In genomic region chr6:109693128-109693527, GRCh38 we compare ENCODE assay signal across 18 cellular contexts. TPM values are rescaled to one million over a fixed set of nuclear protein-coding genes. Genes with fewer than 3 reads are reported as not detected.
DNase-seq lines count a peak whose midpoint lies in the region; ATAC-seq, FAIRE-seq and TF ChIP-seq lines count a peak whose summit lies in the region.
"Had no signal": no experiment of that assay in that cellular context is flagged by ENCODE, and none has a peak within 500 bp of the region (broad histone marks: within the 10 kb centered on the region; RNA-seq: fewer than 3 reads in every experiment).

No MANE protein-coding gene starts in this region.

- TF ChIP-seq CTCF in GM12878 (IDR thresholded peaks at IDR 0.05 in 2 of 3, conservative IDR thresholded peaks at IDR 0.05 in 1 of 3; ENCODE audit: control insufficient read depth in 2 of 3, extremely low read depth in 1 of 3, insufficient read depth in 1 of 3, low read depth in 3 of 3, low read length in 3 of 3) (no peak), Caco-2 (IDR thresholded peaks at IDR 0.05; ENCODE audit: insufficient read depth in 1 of 2, low read depth in 1 of 2, low read length in 1 of 2, severe bottlenecking in 1 of 2, unreplicated experiment in 1 of 2) (no peak), foreskin fibroblast (IDR thresholded peaks at IDR 0.05; ENCODE audit: low read depth, low read length) (no peak)

- POLR2A ChIA-PET in GM12878 (lab: Charles Lee), result interaction anchor here (1.9 kb wide), 1 partner anchor 201 kb away, joined by 10 read pairs; no protein-coding TSS in a partner anchor
- POLR2A ChIA-PET in Caco-2 (lab: Charles Lee), result no interaction called here

- no peak overlapping the region; the same call in 1 of the 2 replicates for H2AFZ ChIP-seq in GM12878 (ENCODE audit: control insufficient read depth, low read depth, low read length)
- H2AFZ ChIP-seq: parathyroid adenoma had no signal

- H3K4me1 Mint-ChIP-seq in Caco-2 (ENCODE audit: low read depth, unreplicated experiment), result no peaks in the 10 kb centered on the region

- peak; percentile 71 for FAIRE-seq in GM12891 (lab: Jason Lieb, UNC)
- FAIRE-seq in GM12878 (lab: Jason Lieb, UNC), result peak; percentile 64

- RAD21 ChIA-PET in GM12878 (lab: Charles Lee; ENCODE audit: unreplicated experiment), result interaction anchor here (0.7 to 1.8 kb wide), 5 partner anchors 10 to 346 kb away, joined by 3 to 13 read pairs (median 5); partner anchors contain the start of gene CD164

- in situ Hi-C loops in GM12878 (cut with MboI), result loop anchor here (10.0 kb wide), 1 partner anchor 168 kb away; no protein-coding TSS in a partner anchor

- CTCF ChIA-PET in GM12878 (lab: Yijun Ruan, JAX) (interaction anchor here (0.6 to 5.1 kb wide), 6 partner anchors 9 to 661 kb away, joined by 3 to 41 read pairs (median 6); no protein-coding TSS in a partner anchor), Caco-2 (lab: Charles Lee) (no interaction called here)

- peak; percentile 31 for ATAC-seq in GM21390 (IDR thresholded peaks at IDR 0.05; ENCODE audit: unreplicated experiment)
- peak; percentile 26 for ATAC-seq in HG03442 (IDR thresholded peaks at IDR 0.05; ENCODE audit: unreplicated experiment)
- peak; percentile 48 for ATAC-seq in GM12878
- no peak for ATAC-seq in left cardiac atrium
- ATAC-seq: foreskin keratinocyte, left lung had no signal

- no peak overlapping the region; the same call in 1 of the 2 replicates for H3K9ac ChIP-seq in GM12878 (ENCODE audit: control insufficient read depth, insufficient read depth, low read length)
- H3K9ac ChIP-seq: parathyroid adenoma had no signal

- no peak for DNase-seq in GM12891 (ENCODE audit: insufficient read length, low spot score)
- DNase-seq in GM12878 (ENCODE audit: low read depth, low spot score), result no peak
- no peak for DNase-seq in Caco-2
- DNase-seq in central memory CD4-positive, alpha-beta T cell, result no peak
- no peak for DNase-seq in foreskin fibroblast
- DNase-seq in left cardiac atrium, result no peak
- DNase-seq: activated CD4-positive, alpha-beta T cell treated with anti-CD3 and anti-CD28 coated beads, Interleukin-2, amount 50 U/mL, for 4 hours; CD4-positive, alpha-beta memory T cell; colonic mucosa; foreskin keratinocyte; IMR-90; left lung; NCI-H345; stimulated activated CD4-positive, alpha-beta T cell treated with anti-CD3 and anti-CD28 coated beads, Interleukin-4, amount 100 ng/mL, for 4 hours had no signal

- no peaks in the 10 kb centered on the region for H3K36me3 ChIP-seq in GM12878 (ENCODE audit: control insufficient read depth in 2 of 2, insufficient read depth in 2 of 2, low read length in 1 of 2)
- no peaks in the 10 kb centered on the region for H3K36me3 ChIP-seq in Caco-2 (ENCODE audit: control insufficient read depth, insufficient read depth, low read length)
- H3K36me3 ChIP-seq: colonic mucosa, left lung had no signal

- BruUV-seq in GM12878 (replicated peaks; lab: Mats Ljungman, UMichigan) (no TSS peak), Caco-2 (replicated peaks; lab: Mats Ljungman, UMichigan) (no TSS peak)

- TF ChIP-seq EP300 in GM12878 (IDR thresholded peaks at IDR 0.05; ENCODE audit: borderline replicate concordance in 1 of 2, control insufficient read depth in 1 of 2, low read depth in 2 of 2, low read length in 2 of 2), result 0 out of 4 replicates have a peak, but pooled peaks of 1 of the 2 experiments have one; percentile 37

- H3K4me2 ChIP-seq in GM12878 (ENCODE audit: control insufficient read depth, insufficient read depth), result peak overlapping the region; percentile 64

- H3K4me3 ChIP-seq in GM12878 (peak overlapping the region; percentile 91; the same call in 1 of the 2 replicates), Caco-2 (ENCODE audit: low read depth, low read length) (no peak overlapping the region), foreskin fibroblast (ENCODE audit: low read depth in 1 of 2, low read length in 2 of 2) (no peak overlapping the region)
- H3K4me3 ChIP-seq: colonic mucosa, left lung had no signal

- no peak overlapping the region for H3K4me3 Mint-ChIP-seq in Caco-2 (ENCODE audit: unreplicated experiment)

- H3K27ac Mint-ChIP-seq in Caco-2 (ENCODE audit: unreplicated experiment), result no peak overlapping the region
- H3K27ac Mint-ChIP-seq: activated naive CD8-positive, alpha-beta T cell had no signal

- H3K27me3 ChIP-seq in GM12878 (replicated peaks in 1 of 2; ENCODE audit: control insufficient read depth in 2 of 2, insufficient read depth in 2 of 2, low read length in 1 of 2), result no peaks in the 10 kb centered on the region
- no peaks in the 10 kb centered on the region for H3K27me3 ChIP-seq in Caco-2 (replicated peaks; ENCODE audit: control insufficient read depth, insufficient read depth, low read length)
- H3K27me3 ChIP-seq: colonic mucosa, left lung had no signal

- H3K36me3 Mint-ChIP-seq in Caco-2 (ENCODE audit: insufficient read depth, unreplicated experiment), result no peaks in the 10 kb centered on the region

- no peaks in the 10 kb centered on the region for H3K9me3 Mint-ChIP-seq in Caco-2 (ENCODE audit: unreplicated experiment)
- H3K9me3 Mint-ChIP-seq: CD4-positive, alpha-beta memory T cell had no signal

- H3K4me1 ChIP-seq in GM12878 (ENCODE audit: control insufficient read depth, insufficient read depth, low read length) (peaks cover 5% of the 10 kb centered on the region), Caco-2 (0 out of 2 replicates have a peak, but pooled peaks cover 7% of the 10 kb centered on the region)
- H3K4me1 ChIP-seq: colonic mucosa had no signal

- no peaks in the 10 kb centered on the region for H3K9me3 ChIP-seq in GM12878 (replicated peaks; ENCODE audit: control insufficient read depth, insufficient read depth, low read length)
- no peaks in the 10 kb centered on the region for H3K9me3 ChIP-seq in Caco-2
- H3K9me3 ChIP-seq: colonic mucosa, left lung had no signal

- no peaks in the 10 kb centered on the region for H3K27me3 Mint-ChIP-seq in Caco-2 (ENCODE audit: insufficient read depth, unreplicated experiment)
- H3K27me3 Mint-ChIP-seq: activated naive CD8-positive, alpha-beta T cell had no signal

- TF ChIP-seq RAD21 in GM12878 (IDR thresholded peaks at IDR 0.05; ENCODE audit: insufficient read depth, low read depth, low read length), result no peak

- intact Hi-C loops in GM12878 (cut with micrococcal nuclease; ENCODE audit: unreplicated experiment), result loop anchor here (5.0 to 10.0 kb wide), 2 partner anchors 96 to 492 kb away; partner anchors contain the start of gene CDC40
- intact Hi-C loops in Caco-2 (cut with micrococcal nuclease; ENCODE audit: unreplicated experiment), result loop anchor here (5.0 kb wide), 1 partner anchor 96 kb away; no protein-coding TSS in a partner anchor
- intact Hi-C loops in left cardiac atrium (cut with DNase I), result no loop called here

- H3K27ac ChIP-seq in GM12878 (ENCODE audit: control insufficient read depth, insufficient read depth), result peak overlapping the region; percentile 17; the same call in 1 of the 2 replicates
- H3K27ac ChIP-seq: colonic mucosa, foreskin keratinocyte, parathyroid adenoma had no signal

- H3K79me2 ChIP-seq in GM12878 (ENCODE audit: control insufficient read depth, insufficient read depth, low read length), result peaks cover 8% of the 10 kb centered on the region
- H3K79me2 ChIP-seq: parathyroid adenoma had no signal

- H4K20me1 ChIP-seq in GM12878 (ENCODE audit: control insufficient read depth, insufficient read depth), result no peaks in the 10 kb centered on the region

- SMC1A ChIA-PET in GM12878 (lab: Charles Lee; ENCODE audit: uncharacterized antibody, unreplicated experiment), result interaction anchor here (0.6 to 5.0 kb wide), 7 partner anchors 10 to 493 kb away, joined by 3 to 35 read pairs (median 5); no protein-coding TSS in a partner anchor

- TF ChIP-seq POLR2A in GM12891 (IDR thresholded peaks at IDR 0.05; ENCODE audit: low read depth, low read length), result no peak
- no peak for TF ChIP-seq POLR2A in GM12878 (IDR thresholded peaks at IDR 0.05; ENCODE audit: low read depth, low read length)

RNA-seq across cellular contexts. Expression of gene FIG4, which starts 2.0 kb away (rescaled TPM):
- polyA plus RNA-seq in GM12891 (2012; ENCODE audit: low read depth, missing spikeins), result 13.9 TPM
- 43.1 and 50.0 TPM in 2 replicates for total RNA-seq in GM12878 (2013; cell fraction: nucleolus; rRNA removed)
- total RNA-seq in GM12878 (2014; rRNA removed), result 9.6 and 11.9 TPM in 2 replicates
- total RNA-seq in GM12878 (2014; rRNA removed; fragmentation: Illumina TruSeq; extraction: Trizol), result 12.6 and 13.6 TPM in 2 replicates
- total RNA-seq in GM12878 (2021), result 10.6 and 11.2 TPM in 2 replicates
- polyA plus RNA-seq in GM12878 (2011; ENCODE audit: low read depth), result 9.7 TPM
- polyA plus RNA-seq in GM12878 (2011; rRNA removed), result 23.2 and 33.7 TPM in 2 replicates
- 9.7 and 11.0 TPM in 2 replicates for polyA plus RNA-seq in GM12878 (2011; cell fraction: cytosol; rRNA removed)
- 16.0 and 17.4 TPM in 2 replicates for polyA plus RNA-seq in GM12878 (2011; cell fraction: nucleus; rRNA removed)
- polyA plus RNA-seq in GM12878 (2012), result 12.3 and 13.9 TPM in 2 replicates
- 15.6 and 25.9 TPM in 2 replicates for polyA plus RNA-seq in GM12878 (2014; fragmentation: Illumina TruSeq; extraction: Trizol)
- 1 to 10 TPM; 3.8 to 4.7 TPM for polyA plus RNA-seq in GM12878 (2014; fragmentation: Nextera tagmentation; extraction: Ambion mirVana)
- 10.0 and 11.0 TPM in 2 replicates for polyA plus RNA-seq in GM12878 (2014; rRNA removed)
- 10 to 100 TPM; 13.9 to 14.0 TPM for polyA plus RNA-seq in GM12878 (2016; fragmentation: Nextera tagmentation; extraction: Ambion mirVana)
- 19.2 and 27.2 TPM in 2 replicates for polyA minus RNA-seq in GM12878 (2011; rRNA and poly(A)+ RNA removed)
- 7.1 and 9.3 TPM in 2 replicates for polyA minus RNA-seq in GM12878 (2011; cell fraction: cytosol; rRNA and poly(A)+ RNA removed)
- polyA minus RNA-seq in GM12878 (2011; cell fraction: nucleus; rRNA and poly(A)+ RNA removed), result 16.4 and 17.8 TPM in 2 replicates
- total RNA-seq in Caco-2 (2022), result 7.3 and 7.9 TPM in 2 replicates
- total RNA-seq in left cardiac atrium, result 10 to 100 TPM in 1 of 2 donors, 1 to 10 TPM in 1; 8.2 to 11.1 TPM

RNA-seq across cellular contexts. Expression of gene AK9, which starts 2.1 kb away (rescaled TPM):
- 2.8 TPM for polyA plus RNA-seq in GM12891 (2012; ENCODE audit: low read depth, missing spikeins)
- 9.5 and 12.9 TPM in 2 replicates for total RNA-seq in GM12878 (2013; cell fraction: nucleolus; rRNA removed)
- total RNA-seq in GM12878 (2014; rRNA removed), result 2.1 and 2.9 TPM in 2 replicates
- total RNA-seq in GM12878 (2014; rRNA removed; fragmentation: Illumina TruSeq; extraction: Trizol), result 4.6 and 4.7 TPM in 2 replicates
- 2.8 and 3.4 TPM in 2 replicates for total RNA-seq in GM12878 (2021)
- polyA plus RNA-seq in GM12878 (2011; ENCODE audit: low read depth), result 2.9 TPM
- 5.3 and 7.3 TPM in 2 replicates for polyA plus RNA-seq in GM12878 (2011; rRNA removed)
- polyA plus RNA-seq in GM12878 (2011; cell fraction: cytosol; rRNA removed), result 1.2 and 1.6 TPM in 2 replicates
- polyA plus RNA-seq in GM12878 (2011; cell fraction: nucleus; rRNA removed), result 3.4 and 3.8 TPM in 2 replicates
- 1.9 and 3.9 TPM in 2 replicates for polyA plus RNA-seq in GM12878 (2012)
- 3.7 and 4.3 TPM in 2 replicates for polyA plus RNA-seq in GM12878 (2014; fragmentation: Illumina TruSeq; extraction: Trizol)
- 1 to 10 TPM; 4.0 to 5.8 TPM for polyA plus RNA-seq in GM12878 (2014; fragmentation: Nextera tagmentation; extraction: Ambion mirVana)
- polyA plus RNA-seq in GM12878 (2014; rRNA removed), result 2.2 and 3.6 TPM in 2 replicates
- 1 to 10 TPM; 4.5 to 7.4 TPM for polyA plus RNA-seq in GM12878 (2016; fragmentation: Nextera tagmentation; extraction: Ambion mirVana)
- 1.2 and 3.4 TPM in 2 replicates for polyA minus RNA-seq in GM12878 (2011; rRNA and poly(A)+ RNA removed)
- 1.2 TPM in 1 of 2 replicates, not detected in the other for polyA minus RNA-seq in GM12878 (2011; cell fraction: cytosol; rRNA and poly(A)+ RNA removed)
- 2.0 and 2.5 TPM in 2 replicates for polyA minus RNA-seq in GM12878 (2011; cell fraction: nucleus; rRNA and poly(A)+ RNA removed)
- 3.4 and 4.4 TPM in 2 replicates for total RNA-seq in Caco-2 (2022)
- total RNA-seq in left cardiac atrium, result 1 to 10 TPM; 7.6 to 9.8 TPM

Comparison
In these comparisons a context has a peak if more than half of its experiments do, and no peak if none do; other contexts are left out.
1. ATAC-seq: peak in GM21390 (single experiment), HG03442 (single experiment) and GM12878 (single experiment); none in left cardiac atrium (0 of 2).
2. intact Hi-C loops: an anchor here in GM12878 (5.0 to 10.0 kb wide) and Caco-2 (5.0 kb wide); none called in left cardiac atrium.